ENCODE assay signal across 1 cellular context in genomic region chr12:111248981-111249380, GRCh38.
TF ChIP-seq lines count a peak whose summit lies in the region.

No MANE protein-coding gene starts in this region.

TF ChIP-seq in WTC11, 78 proteins besides CTCF, POLR2A, EP300 and RAD21 (continued from another document):
- TF ChIP-seq, protein P1, sequence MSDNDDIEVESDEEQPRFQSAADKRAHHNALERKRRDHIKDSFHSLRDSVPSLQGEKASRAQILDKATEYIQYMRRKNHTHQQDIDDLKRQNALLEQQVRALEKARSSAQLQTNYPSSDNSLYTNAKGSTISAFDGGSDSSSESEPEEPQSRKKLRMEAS (CRISPR knock-in tag; IDR thresholded peaks at IDR 0.05): no peak
- TF ChIP-seq ETV6 (CRISPR knock-in tag; IDR thresholded peaks at IDR 0.05) (no peak), TP53 (CRISPR knock-in tag; IDR thresholded peaks at IDR 0.05) (no peak), FOXJ3 (CRISPR knock-in tag; IDR thresholded peaks at IDR 0.05; ENCODE audit: borderline replicate concordance) (no peak), E2F1 (CRISPR knock-in tag; IDR thresholded peaks at IDR 0.05) (no peak)
- TF ChIP-seq, protein P2, sequence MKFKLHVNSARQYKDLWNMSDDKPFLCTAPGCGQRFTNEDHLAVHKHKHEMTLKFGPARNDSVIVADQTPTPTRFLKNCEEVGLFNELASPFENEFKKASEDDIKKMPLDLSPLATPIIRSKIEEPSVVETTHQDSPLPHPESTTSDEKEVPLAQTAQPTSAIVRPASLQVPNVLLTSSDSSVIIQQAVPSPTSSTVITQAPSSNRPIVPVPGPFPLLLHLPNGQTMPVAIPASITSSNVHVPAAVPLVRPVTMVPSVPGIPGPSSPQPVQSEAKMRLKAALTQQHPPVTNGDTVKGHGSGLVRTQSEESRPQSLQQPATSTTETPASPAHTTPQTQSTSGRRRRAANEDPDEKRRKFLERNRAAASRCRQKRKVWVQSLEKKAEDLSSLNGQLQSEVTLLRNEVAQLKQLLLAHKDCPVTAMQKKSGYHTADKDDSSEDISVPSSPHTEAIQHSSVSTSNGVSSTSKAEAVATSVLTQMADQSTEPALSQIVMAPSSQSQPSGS (CRISPR knock-in tag; IDR thresholded peaks at IDR 0.05; ENCODE audit: borderline replicate concordance, low read depth): no peak
